Comparison of ENCODE assay signal across 1 cellular context in genomic region chr11:130189492-130190210, GRCh38.
A peak's percentile ranks its signal among the peaks of the same experiment; 100 is the strongest.
TF ChIP-seq lines count a peak whose summit lies in the region.

No MANE protein-coding gene starts in this region.

TF ChIP-seq in HepG2, 621 proteins besides CTCF, POLR2A, EP300 and RAD21:
- TF ChIP-seq ARNT (IDR thresholded peaks at IDR 0.05) (no peak), ZFP91 (CRISPR knock-in tag; IDR thresholded peaks at IDR 0.05; ENCODE audit: borderline replicate concordance) (no peak), SNAPC5 (CRISPR knock-in tag; IDR thresholded peaks at IDR 0.05; ENCODE audit: borderline replicate concordance) (no peak), HNF4A (CRISPR knock-in tag; IDR thresholded peaks at IDR 0.05) (peak; percentile 60), PATZ1 (CRISPR knock-in tag; IDR thresholded peaks at IDR 0.05) (peak; percentile 31; the same call in 1 of the 2 replicates), LCORL (IDR thresholded peaks at IDR 0.05) (no peak), LCORL (CRISPR knock-in tag; IDR thresholded peaks at IDR 0.05) (peak; percentile 54; the same call in 1 of the 2 replicates), HOXD1 (CRISPR knock-in tag; IDR thresholded peaks at IDR 0.05) (no peak), ZNF703 (CRISPR knock-in tag; IDR thresholded peaks at IDR 0.05; ENCODE audit: borderline replicate concordance) (no peak), GPN1 (CRISPR knock-in tag; IDR thresholded peaks at IDR 0.05; ENCODE audit: borderline replicate concordance) (no peak), ZNF687 (CRISPR knock-in tag; IDR thresholded peaks at IDR 0.05) (peak; percentile 54; the same call in 1 of the 2 replicates), GABPA (IDR thresholded peaks at IDR 0.05; ENCODE audit: low read depth, low read length) (no peak), GABPA (CRISPR knock-in tag; IDR thresholded peaks at IDR 0.05; ENCODE audit: low read depth) (no peak), PAXIP1 (CRISPR knock-in tag; conservative IDR thresholded peaks at IDR 0.05) (0 out of 2 replicates have a peak, but pooled peaks have one; percentile 20), ATF6 (CRISPR knock-in tag; conservative IDR thresholded peaks at IDR 0.05) (no peak), MAFK (conservative IDR thresholded peaks at IDR 0.05 in 1 of 2, IDR thresholded peaks at IDR 0.05 in 1 of 2; ENCODE audit: low read length in 2 of 2) (no peak), SMC3 (IDR thresholded peaks at IDR 0.05; ENCODE audit: low read length) (no peak), ZNF3 (CRISPR knock-in tag; IDR thresholded peaks at IDR 0.05) (no peak), AKAP8 (CRISPR knock-in tag; IDR thresholded peaks at IDR 0.05) (no peak), HNRNPLL (IDR thresholded peaks at IDR 0.05; ENCODE audit: low read depth, low read length, poor library complexity, severe bottlenecking) (peak; percentile 17), ZMYM4 (CRISPR knock-in tag; IDR thresholded peaks at IDR 0.05) (0 out of 2 replicates have a peak, but pooled peaks have one; percentile 12), ATF1 (CRISPR knock-in tag; IDR thresholded peaks at IDR 0.05) (no peak), SMARCC2 (IDR thresholded peaks at IDR 0.05) (no peak), MED13 (CRISPR knock-in tag; IDR thresholded peaks at IDR 0.05) (0 out of 2 replicates have a peak, but pooled peaks have one; percentile 36), ZNF549 (CRISPR knock-in tag; IDR thresholded peaks at IDR 0.05) (no peak), ZNF282 (IDR thresholded peaks at IDR 0.05; ENCODE audit: partially characterized antibody) (no peak), HNRNPL (IDR thresholded peaks at IDR 0.05; ENCODE audit: low read depth, low read length) (0 out of 2 replicates have a peak, but pooled peaks have one; percentile 19), ZBTB38 (CRISPR knock-in tag; IDR thresholded peaks at IDR 0.05) (peak; percentile 31; the same call in 1 of the 2 replicates), ZNF746 (CRISPR knock-in tag; IDR thresholded peaks at IDR 0.05) (no peak), SATB2 (CRISPR knock-in tag; IDR thresholded peaks at IDR 0.05) (no peak), ZBTB33 (CRISPR knock-in tag; IDR thresholded peaks at IDR 0.05) (peak; percentile 94), ZNF710 (CRISPR knock-in tag; IDR thresholded peaks at IDR 0.05; ENCODE audit: borderline replicate concordance) (peak; percentile 25; the same call in 1 of the 2 replicates), MLLT10 (CRISPR knock-in tag; IDR thresholded peaks at IDR 0.05) (no peak), CHD2 (IDR thresholded peaks at IDR 0.05; ENCODE audit: low read depth, low read length) (no peak), NFKB2 (CRISPR knock-in tag; IDR thresholded peaks at IDR 0.05; ENCODE audit: borderline replicate concordance) (0 out of 2 replicates have a peak, but pooled peaks have one; percentile 30), ZFP82 (CRISPR knock-in tag; IDR thresholded peaks at IDR 0.05; ENCODE audit: borderline replicate concordance) (no peak), ZSCAN22 (CRISPR knock-in tag; IDR thresholded peaks at IDR 0.05) (no peak), HOXA3 (CRISPR knock-in tag; IDR thresholded peaks at IDR 0.05) (peak; percentile 56)
